In genomic region chr3:158085358-158085757, GRCh38 we compare ENCODE assay signal across 15 cellular contexts. TPM values are rescaled to one million over a fixed set of nuclear protein-coding genes. Genes with fewer than 3 reads are reported as not detected.
DNase-seq lines count a peak whose midpoint lies in the region; ATAC-seq, FAIRE-seq and TF ChIP-seq lines count a peak whose summit lies in the region.
"Had no signal": no experiment of that assay in that cellular context is flagged by ENCODE, and none has a peak within 500 bp of the region (broad histone marks: within the 10 kb centered on the region; RNA-seq: fewer than 3 reads in every experiment).

No MANE protein-coding gene starts in this region.

- H3K9me3 ChIP-seq in GM12878 (replicated peaks; ENCODE audit: control insufficient read depth, insufficient read depth, low read length), result no peaks in the 10 kb centered on the region
- H3K9me3 ChIP-seq: BLaER1 treated with 17β-estradiol and CSF1 and Interleukin-3, amounts not matched to agents 10 nM and 100 nM had no signal

- H3K27ac ChIP-seq in GM12878 (ENCODE audit: control insufficient read depth, insufficient read depth), result no peak overlapping the region
- H3K27ac ChIP-seq: BLaER1 treated with 17β-estradiol and CSF1 and Interleukin-3, amounts not matched to agents 10 nM and 100 nM had no signal

- H3K4me3 Mint-ChIP-seq in naive thymus-derived CD8-positive, alpha-beta T cell, result no peak overlapping the region
- H3K4me3 Mint-ChIP-seq: CD4-positive, CD25-positive, alpha-beta regulatory T cell; GM23338 had no signal

- no peaks in the 10 kb centered on the region for H3K36me3 ChIP-seq in GM12878 (ENCODE audit: control insufficient read depth in 2 of 2, insufficient read depth in 2 of 2, low read length in 1 of 2)
- H3K36me3 ChIP-seq: BLaER1 treated with 17β-estradiol and CSF1 and Interleukin-3, amounts not matched to agents 10 nM and 100 nM had no signal

- H3K27me3 ChIP-seq in GM12878 (replicated peaks in 1 of 2; ENCODE audit: control insufficient read depth in 2 of 2, insufficient read depth in 2 of 2, low read length in 1 of 2), result no peaks in the 10 kb centered on the region; a peak in 1 of 4 replicates
- H3K27me3 ChIP-seq: BLaER1 treated with 17β-estradiol and CSF1 and Interleukin-3, amounts not matched to agents 10 nM and 100 nM had no signal

- SMC1A ChIA-PET in GM12878 (lab: Charles Lee; ENCODE audit: uncharacterized antibody, unreplicated experiment), result interaction anchor here (0.7 to 1.7 kb wide), 3 partner anchors 8 to 349 kb away, joined by 3 to 4 read pairs (median 4); no protein-coding TSS in a partner anchor

- DNase-seq in DMS 273 treated with DMSO at 0.1 percent for 48 hours (lab: John Stamatoyannopoulos, UW), result peak; percentile 47
- DNase-seq in NCI-H2171 (lab: John Stamatoyannopoulos, UW), result peak; percentile 57
- no peak for DNase-seq in GM12878 (ENCODE audit: low read depth, low spot score)
- no peak for DNase-seq in NCI-H2196 (lab: John Stamatoyannopoulos, UW; ENCODE audit: unreplicated experiment)
- no peak for DNase-seq in head of caudate nucleus
- DNase-seq in naive thymus-derived CD8-positive, alpha-beta T cell, result no peak
- no peak for DNase-seq in GM19239 (ENCODE audit: insufficient read length, low spot score)
- DNase-seq: ACHN; CD4-positive, CD25-positive, alpha-beta regulatory T cell; DMS79; H7 had no signal

- no peak for TF ChIP-seq EP300 in GM12878 (IDR thresholded peaks at IDR 0.05; ENCODE audit: borderline replicate concordance in 1 of 2, control insufficient read depth in 1 of 2, low read depth in 2 of 2, low read length in 2 of 2)

- RAD21 ChIA-PET in GM12878 (lab: Charles Lee; ENCODE audit: unreplicated experiment), result no interaction called here

- CTCF ChIA-PET in GM12878 (lab: Yijun Ruan, JAX), result interaction anchor here (0.9 to 1.3 kb wide), 2 partner anchors 9 to 349 kb away, joined by 3 to 5 read pairs; no protein-coding TSS in a partner anchor

- H3K79me2 ChIP-seq in GM12878 (ENCODE audit: control insufficient read depth, insufficient read depth, low read length), result no peaks in the 10 kb centered on the region

- H3K4me1 Mint-ChIP-seq in naive thymus-derived CD8-positive, alpha-beta T cell, result no peaks in the 10 kb centered on the region
- H3K4me1 Mint-ChIP-seq: CD4-positive, CD25-positive, alpha-beta regulatory T cell; GM23338 had no signal

- peak; percentile 27; the same call in 1 of the 3 replicates for ATAC-seq in GM12878
- peak; percentile 81 for ATAC-seq in esophagus mucosa
- no peak for ATAC-seq in naive thymus-derived CD8-positive, alpha-beta T cell
- ATAC-seq: GM23338 had no signal

- no peak for TF ChIP-seq CTCF in GM12878 (IDR thresholded peaks at IDR 0.05 in 2 of 3, conservative IDR thresholded peaks at IDR 0.05 in 1 of 3; ENCODE audit: control insufficient read depth in 2 of 3, extremely low read depth in 1 of 3, insufficient read depth in 1 of 3, low read depth in 3 of 3, low read length in 3 of 3)

- no peaks in the 10 kb centered on the region for H3K4me1 ChIP-seq in GM12878 (ENCODE audit: control insufficient read depth, insufficient read depth, low read length)
- H3K4me1 ChIP-seq: BLaER1 treated with 17β-estradiol and CSF1 and Interleukin-3, amounts not matched to agents 10 nM and 100 nM had no signal

- intact Hi-C loops in GM12878 (cut with micrococcal nuclease; ENCODE audit: unreplicated experiment), result no loop called here
- intact Hi-C loops in head of caudate nucleus (cut with DNase I), result no loop called here

- no peak for TF ChIP-seq POLR2A in GM12878 (IDR thresholded peaks at IDR 0.05; ENCODE audit: low read depth, low read length)

- in situ Hi-C loops in GM12878 (cut with MboI), result no loop called here

- H3K4me3 ChIP-seq in GM12878, result no peak overlapping the region
- H3K4me3 ChIP-seq: BLaER1 treated with 17β-estradiol and CSF1 and Interleukin-3, amounts not matched to agents 10 nM and 100 nM; GM23338 had no signal

- no peak overlapping the region for H3K4me2 ChIP-seq in GM12878 (ENCODE audit: control insufficient read depth, insufficient read depth)
- H3K4me2 ChIP-seq: BLaER1 treated with 17β-estradiol and CSF1 and Interleukin-3, amounts not matched to agents 10 nM and 100 nM; GM23338 had no signal

- FAIRE-seq in GM12878 (lab: Jason Lieb, UNC) (no peak), GM19239 (lab: Jason Lieb, UNC) (no peak)
- FAIRE-seq: GM12891 had no signal

- no peaks in the 10 kb centered on the region for H3K36me3 Mint-ChIP-seq in naive thymus-derived CD8-positive, alpha-beta T cell
- H3K36me3 Mint-ChIP-seq: CD4-positive, CD25-positive, alpha-beta regulatory T cell had no signal

- H3K9me3 Mint-ChIP-seq in naive thymus-derived CD8-positive, alpha-beta T cell, result no peaks in the 10 kb centered on the region
- H3K9me3 Mint-ChIP-seq: GM23338 had no signal

- peaks cover 22 to 54% (median 33%) of the 10 kb centered on the region in 5 donors for H3K27me3 Mint-ChIP-seq in naive thymus-derived CD8-positive, alpha-beta T cell

- no peak overlapping the region for H2AFZ ChIP-seq in GM12878 (ENCODE audit: control insufficient read depth, low read depth, low read length)
- H2AFZ ChIP-seq: GM23338 had no signal

- H3K27ac Mint-ChIP-seq in naive thymus-derived CD8-positive, alpha-beta T cell, result no peak overlapping the region
- H3K27ac Mint-ChIP-seq: CD4-positive, CD25-positive, alpha-beta regulatory T cell; GM23338 had no signal

- POLR2A ChIA-PET in GM12878 (lab: Charles Lee), result no interaction called here
- POLR2A ChIA-PET in naive thymus-derived CD8-positive, alpha-beta T cell (lab: Charles Lee), result no interaction called here

- no TSS peak for BruUV-seq in GM12878 (replicated peaks; lab: Mats Ljungman, UMichigan)

- TF ChIP-seq RAD21 in GM12878 (IDR thresholded peaks at IDR 0.05; ENCODE audit: insufficient read depth, low read depth, low read length), result no peak

- no peaks in the 10 kb centered on the region for H4K20me1 ChIP-seq in GM12878 (ENCODE audit: control insufficient read depth, insufficient read depth)
- H4K20me1 ChIP-seq: BLaER1 treated with 17β-estradiol and CSF1 and Interleukin-3, amounts not matched to agents 10 nM and 100 nM had no signal

- H3K9ac ChIP-seq in GM12878 (ENCODE audit: control insufficient read depth, insufficient read depth, low read length), result no peak overlapping the region
- H3K9ac ChIP-seq: BLaER1 treated with 17β-estradiol and CSF1 and Interleukin-3, amounts not matched to agents 10 nM and 100 nM had no signal

TF ChIP-seq in GM12878, 131 proteins besides CTCF, POLR2A, EP300 and RAD21 (continues in another document):
- TF ChIP-seq NFXL1 (IDR thresholded peaks at IDR 0.05; ENCODE audit: borderline replicate concordance) (no peak), CHD2 (IDR thresholded peaks at IDR 0.05; ENCODE audit: borderline replicate concordance, low read depth, low read length) (no peak), SMAD5 (IDR thresholded peaks at IDR 0.05; ENCODE audit: low read depth) (no peak), ZNF384 (IDR thresholded peaks at IDR 0.05; ENCODE audit: borderline replicate concordance, low read depth, low read length) (no peak), RELA (IDR thresholded peaks at IDR 0.05; ENCODE audit: borderline replicate concordance, partially characterized antibody) (no peak)

RNA-seq across cellular contexts. Expression of gene SHOX2, which starts 20.9 kb away (rescaled TPM):
- total RNA-seq in GM12878 (2013; cell fraction: nucleolus; rRNA removed), result 0.27 and 0.29 TPM in 2 replicates
- 0.05 TPM in 1 of 2 replicates, not detected in the other for total RNA-seq in GM12878 (2014; rRNA removed)
- 0.09 and 0.14 TPM in 2 replicates for total RNA-seq in GM12878 (2014; rRNA removed; fragmentation: Illumina TruSeq; extraction: Trizol)
- 0.36 TPM in 1 of 2 replicates, not detected in the other for total RNA-seq in GM12878 (2021)
- polyA plus RNA-seq in GM12878 (2011; ENCODE audit: low read depth), result 0.09 TPM
- polyA plus RNA-seq in GM12878 (2011; rRNA removed), result 0.10 and 0.16 TPM in 2 replicates
- 0.05 and 0.06 TPM in 2 replicates for polyA plus RNA-seq in GM12878 (2011; cell fraction: cytosol; rRNA removed)
- 0.12 and 0.16 TPM in 2 replicates for polyA plus RNA-seq in GM12878 (2011; cell fraction: nucleus; rRNA removed)
- polyA plus RNA-seq in GM12878 (2012), result 0.14 and 0.30 TPM in 2 replicates
- polyA plus RNA-seq in GM12878 (2014; fragmentation: Illumina TruSeq; extraction: Trizol), result 0.06 and 0.14 TPM in 2 replicates
- under 1 TPM; 0.04 to 0.06 TPM for polyA plus RNA-seq in GM12878 (2014; fragmentation: Nextera tagmentation; extraction: Ambion mirVana)
- polyA plus RNA-seq in GM12878 (2014; rRNA removed), result 0.03 and 0.06 TPM in 2 replicates
- not detected for polyA plus RNA-seq in GM12878 (2016; fragmentation: Nextera tagmentation; extraction: Ambion mirVana)
- polyA minus RNA-seq in GM12878 (2011; rRNA and poly(A)+ RNA removed), result 0.15 TPM in 1 of 2 replicates, not detected in the other
- not detected in 2 replicates for polyA minus RNA-seq in GM12878 (2011; cell fraction: cytosol; rRNA and poly(A)+ RNA removed)
- polyA minus RNA-seq in GM12878 (2011; cell fraction: nucleus; rRNA and poly(A)+ RNA removed), result 0.38 TPM in 1 of 2 replicates, not detected in the other
- not detected for total RNA-seq in esophagus mucosa
- not detected for total RNA-seq in naive thymus-derived CD8-positive, alpha-beta T cell
- not detected for polyA plus RNA-seq in naive thymus-derived CD8-positive, alpha-beta T cell
- total RNA-seq: CD4-positive, CD25-positive, alpha-beta regulatory T cell; H7 had no signal
- polyA plus RNA-seq: CD4-positive, CD25-positive, alpha-beta regulatory T cell had no signal

RNA-seq across cellular contexts. Expression of gene RSRC1, which starts 24.5 kb away (rescaled TPM):
- 159 and 173 TPM in 2 replicates for total RNA-seq in GM12878 (2013; cell fraction: nucleolus; rRNA removed)
- total RNA-seq in GM12878 (2014; rRNA removed) (40.5 and 49.2 TPM in 2 replicates), GM12878 (2014; rRNA removed; fragmentation: Illumina TruSeq; extraction: Trizol) (82.2 and 85.9 TPM in 2 replicates), GM12878 (2021) (31.5 and 34.4 TPM in 2 replicates), esophagus mucosa (16.9 TPM)
- 11.2 TPM for polyA plus RNA-seq in GM12878 (2011; ENCODE audit: low read depth)
- polyA plus RNA-seq in GM12878 (2011; rRNA removed) (16.4 and 25.4 TPM in 2 replicates), GM12878 (2014; fragmentation: Illumina TruSeq; extraction: Trizol) (58.9 and 65.0 TPM in 2 replicates), GM12878 (2014; fragmentation: Nextera tagmentation; extraction: Ambion mirVana) (10 to 100 TPM; 47.6 to 83.3 TPM), GM12878 (2014; rRNA removed) (14.9 and 19.2 TPM in 2 replicates), GM12878 (2016; fragmentation: Nextera tagmentation; extraction: Ambion mirVana) (10 to 100 TPM; 41.4 to 42.6 TPM)
- 5.2 and 5.8 TPM in 2 replicates for polyA plus RNA-seq in GM12878 (2011; cell fraction: cytosol; rRNA removed)
- 12.5 and 13.3 TPM in 2 replicates for polyA plus RNA-seq in GM12878 (2011; cell fraction: nucleus; rRNA removed)
- polyA plus RNA-seq in GM12878 (2012), result 17.7 and 21.8 TPM in 2 replicates
- polyA minus RNA-seq in GM12878 (2011; rRNA and poly(A)+ RNA removed), result 24.7 and 36.1 TPM in 2 replicates
- 11.0 and 12.0 TPM in 2 replicates for polyA minus RNA-seq in GM12878 (2011; cell fraction: cytosol; rRNA and poly(A)+ RNA removed)
- polyA minus RNA-seq in GM12878 (2011; cell fraction: nucleus; rRNA and poly(A)+ RNA removed), result 49.6 and 82.3 TPM in 2 replicates
- 10 to 100 TPM; 32.6 to 36.9 TPM for total RNA-seq in naive thymus-derived CD8-positive, alpha-beta T cell
- 10 to 100 TPM; 30.2 to 38.3 (median 32.6) TPM for polyA plus RNA-seq in naive thymus-derived CD8-positive, alpha-beta T cell

Comparison
In these comparisons a context has a peak if more than half of its experiments do, and no peak if none do; other contexts are left out.
1. DNase-seq: peak in DMS 273 treated with DMSO at 0.1 percent for 48 hours (single experiment) and NCI-H2171 (single experiment); none in GM12878 (single experiment), NCI-H2196 (single experiment), head of caudate nucleus (0 of 42), naive thymus-derived CD8-positive, alpha-beta T cell (0 of 10) and GM19239 (single experiment).
2. ATAC-seq: peak in GM12878 (single experiment) and esophagus mucosa (single experiment); none in naive thymus-derived CD8-positive, alpha-beta T cell (0 of 2).